In genomic region chr2:160351978-160352377, GRCh38 we compare ENCODE assay signal across 9 cellular contexts.
DNase-seq lines count a peak whose midpoint lies in the region; ATAC-seq and TF ChIP-seq lines count a peak whose summit lies in the region.
"Had no signal": no experiment of that assay in that cellular context is flagged by ENCODE, and none has a peak within 500 bp of the region (broad histone marks: within the 10 kb centered on the region; RNA-seq: fewer than 3 reads in every experiment).

No MANE protein-coding gene starts in this region.

- H3K27me3 ChIP-seq in adipocyte (replicated peaks; ENCODE audit: control insufficient read depth, insufficient read depth, low read length), result no peaks in the 10 kb centered on the region
- H3K27me3 ChIP-seq: BLaER1 treated with 17β-estradiol and CSF1 and Interleukin-3, amounts not matched to agents 10 nM and 100 nM had no signal

- H3K9ac ChIP-seq in adipocyte (ENCODE audit: low read length), result no peak overlapping the region

- H3K4me1 ChIP-seq in adipocyte (ENCODE audit: control insufficient read depth, insufficient read depth, low read length), result peaks cover 68% of the 10 kb centered on the region

- no peak for TF ChIP-seq POLR2A in GM18505 (IDR thresholded peaks at IDR 0.05; ENCODE audit: borderline replicate concordance, extremely low read depth, insufficient read depth, insufficient read length)

- H3K9me3 ChIP-seq in adipocyte (ENCODE audit: control insufficient read depth, low read length), result no peaks in the 10 kb centered on the region
- H3K9me3 ChIP-seq: BLaER1 treated with 17β-estradiol and CSF1 and Interleukin-3, amounts not matched to agents 10 nM and 100 nM had no signal

- no peak overlapping the region for H3K4me3 ChIP-seq in adipocyte (ENCODE audit: low read length)
- H3K4me3 ChIP-seq: BLaER1 treated with 17β-estradiol and CSF1 and Interleukin-3, amounts not matched to agents 10 nM and 100 nM had no signal

- DNase-seq in A172 (ENCODE audit: low spot score), result peak; percentile 42
- peak; percentile 46 for DNase-seq in HPDE6-E6E7 (ENCODE audit: extremely low spot score)
- peak; percentile 56 for DNase-seq in adipocyte (ENCODE audit: low read depth)
- peak; percentile 88 for DNase-seq in iris pigment epithelial cell (ENCODE audit: low read depth)
- no peak for DNase-seq in COLO829 (ENCODE audit: low spot score)
- no peak for DNase-seq in NCI-H1930 (lab: John Stamatoyannopoulos, UW)

- H3K36me3 ChIP-seq in adipocyte (ENCODE audit: control insufficient read depth, insufficient read depth, low read length, severe bottlenecking), result peaks cover 31% of the 10 kb centered on the region

- ATAC-seq in HG03571 (IDR thresholded peaks at IDR 0.05; ENCODE audit: unreplicated experiment), result no peak
- no peak for ATAC-seq in GM18505 (IDR thresholded peaks at IDR 0.05; ENCODE audit: unreplicated experiment)

Comparison
In these comparisons a context has a peak if more than half of its experiments do, and no peak if none do; other contexts are left out.
1. DNase-seq: peak in A172 (single experiment), HPDE6-E6E7 (single experiment), adipocyte (single experiment) and iris pigment epithelial cell (single experiment); none in COLO829 (single experiment) and NCI-H1930 (0 of 2).